1 cellular context compared by ENCODE assay signal in the genomic region with DNA sequence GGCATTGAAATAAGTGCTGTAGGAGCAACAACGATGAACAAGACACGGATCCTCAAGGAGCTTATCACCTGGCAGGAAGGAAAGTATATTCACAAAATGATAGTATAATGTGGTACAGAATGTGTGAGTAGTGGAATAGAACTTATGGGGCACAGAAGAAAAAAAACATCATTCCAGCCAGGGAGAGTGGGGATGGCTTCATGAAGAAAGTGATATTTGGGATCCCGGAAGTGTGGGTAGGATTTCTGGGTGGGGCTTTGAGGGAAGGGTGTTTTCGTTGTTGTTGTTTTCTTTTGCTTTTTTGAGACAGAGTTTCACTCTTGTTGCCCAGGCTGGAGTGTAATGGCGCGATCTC.
TF ChIP-seq lines count a peak whose summit lies in the region.

No MANE protein-coding gene starts in this region.

TF ChIP-seq in WTC11, 78 proteins besides CTCF, POLR2A, EP300 and RAD21 (continued from another document):
- TF ChIP-seq, protein P1, sequence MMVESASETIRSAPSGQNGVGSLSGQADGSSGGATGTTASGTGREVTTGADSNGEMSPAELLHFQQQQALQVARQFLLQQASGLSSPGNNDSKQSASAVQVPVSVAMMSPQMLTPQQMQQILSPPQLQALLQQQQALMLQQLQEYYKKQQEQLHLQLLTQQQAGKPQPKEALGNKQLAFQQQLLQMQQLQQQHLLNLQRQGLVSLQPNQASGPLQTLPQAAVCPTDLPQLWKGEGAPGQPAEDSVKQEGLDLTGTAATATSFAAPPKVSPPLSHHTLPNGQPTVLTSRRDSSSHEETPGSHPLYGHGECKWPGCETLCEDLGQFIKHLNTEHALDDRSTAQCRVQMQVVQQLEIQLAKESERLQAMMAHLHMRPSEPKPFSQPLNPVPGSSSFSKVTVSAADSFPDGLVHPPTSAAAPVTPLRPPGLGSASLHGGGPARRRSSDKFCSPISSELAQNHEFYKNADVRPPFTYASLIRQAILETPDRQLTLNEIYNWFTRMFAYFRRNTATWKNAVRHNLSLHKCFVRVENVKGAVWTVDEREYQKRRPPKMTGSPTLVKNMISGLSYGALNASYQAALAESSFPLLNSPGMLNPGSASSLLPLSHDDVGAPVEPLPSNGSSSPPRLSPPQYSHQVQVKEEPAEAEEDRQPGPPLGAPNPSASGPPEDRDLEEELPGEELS (CRISPR knock-in tag; IDR thresholded peaks at IDR 0.05) = no peak
- TF ChIP-seq ZBTB21 (CRISPR knock-in tag; IDR thresholded peaks at IDR 0.05; ENCODE audit: borderline replicate concordance) = no peak
- TF ChIP-seq, protein P2, sequence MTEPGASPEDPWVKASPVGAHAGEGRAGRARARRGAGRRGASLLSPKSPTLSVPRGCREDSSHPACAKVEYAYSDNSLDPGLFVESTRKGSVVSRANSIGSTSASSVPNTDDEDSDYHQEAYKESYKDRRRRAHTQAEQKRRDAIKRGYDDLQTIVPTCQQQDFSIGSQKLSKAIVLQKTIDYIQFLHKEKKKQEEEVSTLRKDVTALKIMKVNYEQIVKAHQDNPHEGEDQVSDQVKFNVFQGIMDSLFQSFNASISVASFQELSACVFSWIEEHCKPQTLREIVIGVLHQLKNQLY (CRISPR knock-in tag; IDR thresholded peaks at IDR 0.05) = no peak
- TF ChIP-seq GRHL2 (CRISPR knock-in tag; IDR thresholded peaks at IDR 0.05; ENCODE audit: insufficient replicate concordance, severe bottlenecking) = no peak
- TF ChIP-seq, protein P3, sequence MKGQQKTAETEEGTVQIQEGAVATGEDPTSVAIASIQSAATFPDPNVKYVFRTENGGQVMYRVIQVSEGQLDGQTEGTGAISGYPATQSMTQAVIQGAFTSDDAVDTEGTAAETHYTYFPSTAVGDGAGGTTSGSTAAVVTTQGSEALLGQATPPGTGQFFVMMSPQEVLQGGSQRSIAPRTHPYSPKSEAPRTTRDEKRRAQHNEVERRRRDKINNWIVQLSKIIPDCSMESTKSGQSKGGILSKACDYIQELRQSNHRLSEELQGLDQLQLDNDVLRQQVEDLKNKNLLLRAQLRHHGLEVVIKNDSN (CRISPR knock-in tag; IDR thresholded peaks at IDR 0.05) = no peak
- TF ChIP-seq HMGA2 (CRISPR knock-in tag; IDR thresholded peaks at IDR 0.05) = no peak
- no peak for TF ChIP-seq RELA (CRISPR knock-in tag; IDR thresholded peaks at IDR 0.05; ENCODE audit: borderline replicate concordance)
